ENCODE assay signal across 18 cellular contexts in genomic region chr3:129622933-129623332, GRCh38. TPM values are rescaled to one million over a fixed set of nuclear protein-coding genes. Genes with fewer than 3 reads are reported as not detected.
A peak's percentile ranks its signal among the peaks of the same experiment; 100 is the strongest.
DNase-seq lines count a peak whose midpoint lies in the region; ATAC-seq, FAIRE-seq and TF ChIP-seq lines count a peak whose summit lies in the region.
"Had no signal": no experiment of that assay in that cellular context is flagged by ENCODE, and none has a peak within 500 bp of the region (broad histone marks: within the 10 kb centered on the region; RNA-seq: fewer than 3 reads in every experiment).

No MANE protein-coding gene starts in this region.

- H3K4me1 Mint-ChIP-seq in WTC11: peaks cover 35% of the 10 kb centered on the region

- H3K4me3 ChIP-seq in left ventricle myocardium inferior (no peak overlapping the region), left lung (no peak overlapping the region), psoas muscle (no peak overlapping the region), vagina (no peak overlapping the region)
- H3K4me3 ChIP-seq: MG63, neural progenitor cell had no signal

- ATAC-seq in left ventricle myocardium superior (no peak), left lung (no peak), psoas muscle (no peak), WTC11 (no peak)
- ATAC-seq in activated CD4-positive, CD25-positive, alpha-beta regulatory T cell treated with anti-CD3 and anti-CD28 coated beads, Interleukin-2, amount 50 U/mL, for 24 hours: no peak

- H3K27ac Mint-ChIP-seq in WTC11: no peak overlapping the region
- H3K27ac Mint-ChIP-seq: activated CD4-positive, alpha-beta T cell treated with anti-CD3 and anti-CD28 coated beads, Interleukin-2, amount 10 ng/mL, durations not matched to agents 24 days and 14 days; activated naive CD4-positive, alpha-beta T cell treated with anti-CD3 and anti-CD28 coated beads, Interleukin-2, amount 50 U/mL, for 24 hours; neural progenitor cell; T-helper 1 cell treated with Interleukin-12 subunit alpha and Interleukin-12 subunit beta and Interleukin-4 antibody, amounts not matched to agents 30 μg/mL and 1 μg/mL, for 36 hours had no signal

- no peak overlapping the region for H3K4me3 Mint-ChIP-seq in WTC11
- H3K4me3 Mint-ChIP-seq: activated CD4-positive, alpha-beta T cell treated with anti-CD3 and anti-CD28 coated beads, Interleukin-2, amount 10 ng/mL, durations not matched to agents 24 days and 14 days; activated naive CD4-positive, alpha-beta T cell treated with anti-CD3 and anti-CD28 coated beads, Interleukin-2, amount 50 U/mL, for 24 hours; neural progenitor cell; T-helper 1 cell treated with Interleukin-12 subunit alpha and Interleukin-12 subunit beta and Interleukin-4 antibody, amounts not matched to agents 30 μg/mL and 1 μg/mL, for 36 hours had no signal

- no peaks in the 10 kb centered on the region for H3K27me3 ChIP-seq in left ventricle myocardium inferior (ENCODE audit: low read depth)
- no peaks in the 10 kb centered on the region for H3K27me3 ChIP-seq in left lung
- no peaks in the 10 kb centered on the region for H3K27me3 ChIP-seq in psoas muscle (ENCODE audit: insufficient read depth in 3 of 3, low read length in 2 of 3)
- no peaks in the 10 kb centered on the region for H3K27me3 ChIP-seq in vagina
- H3K27me3 ChIP-seq: MG63, neural progenitor cell had no signal

- H3K36me3 Mint-ChIP-seq in WTC11: no peaks in the 10 kb centered on the region
- H3K36me3 Mint-ChIP-seq: activated naive CD4-positive, alpha-beta T cell treated with anti-CD3 and anti-CD28 coated beads, Interleukin-2, amount 50 U/mL, for 24 hours; neural progenitor cell had no signal

- intact Hi-C loops in left ventricle myocardium inferior (cut with micrococcal nuclease) (no loop called here), left ventricle myocardium superior (cut with micrococcal nuclease) (loop anchor here (10.0 kb wide), 1 partner anchor 128 kb away; no protein-coding TSS in a partner anchor), left lung (cut with DNase I) (no loop called here), psoas muscle (cut with DNase I) (no loop called here), vagina (cut with DNase I) (loop anchor here (10.0 kb wide), 1 partner anchor 202 kb away; no protein-coding TSS in a partner anchor)

- H3K9me3 ChIP-seq in left ventricle myocardium inferior (replicated peaks): no peaks in the 10 kb centered on the region
- no peaks in the 10 kb centered on the region for H3K9me3 ChIP-seq in left lung
- H3K9me3 ChIP-seq in psoas muscle: no peaks in the 10 kb centered on the region
- no peaks in the 10 kb centered on the region for H3K9me3 ChIP-seq in vagina
- H3K9me3 ChIP-seq: MG63 had no signal

- no peak for TF ChIP-seq CTCF in left ventricle myocardium inferior (IDR thresholded peaks at IDR 0.05; ENCODE audit: borderline replicate concordance)
- TF ChIP-seq CTCF in left lung (IDR thresholded peaks at IDR 0.05): no peak
- TF ChIP-seq CTCF in psoas muscle (IDR thresholded peaks at IDR 0.05): no peak
- TF ChIP-seq CTCF in vagina (IDR thresholded peaks at IDR 0.05): no peak
- no peak for TF ChIP-seq CTCF in WTC11 (IDR thresholded peaks at IDR 0.05)

- H3K36me3 ChIP-seq in left ventricle myocardium inferior: no peaks in the 10 kb centered on the region
- H3K36me3 ChIP-seq in left lung: no peaks in the 10 kb centered on the region
- no peaks in the 10 kb centered on the region for H3K36me3 ChIP-seq in psoas muscle (ENCODE audit: insufficient read depth in 1 of 2, low read depth in 1 of 2)
- H3K36me3 ChIP-seq in vagina: no peaks in the 10 kb centered on the region
- H3K36me3 ChIP-seq: MG63, neural progenitor cell had no signal

- WGBS in psoas muscle, 3 donors: 70 to 82% (median 76%) methylated on average over 9 to 10 of the region's 10 CpGs

- H3K27ac ChIP-seq in left ventricle myocardium inferior (replicated peaks) (peak overlapping the region; percentile 99), left lung (peak overlapping the region; percentile 97 to 98), psoas muscle (peak overlapping the region; percentile 73), vagina (peak overlapping the region; percentile 93)
- H3K27ac ChIP-seq: neural progenitor cell had no signal

- no peak for TF ChIP-seq POLR2A in vagina (IDR thresholded peaks at IDR 0.05)
- TF ChIP-seq POLR2A in H54 (IDR thresholded peaks at IDR 0.05; ENCODE audit: low read depth, low read length): no peak

- no peak for FAIRE-seq in H54 (lab: Jason Lieb, UNC)
- FAIRE-seq: G401.6 had no signal

- no peaks in the 10 kb centered on the region for H3K27me3 Mint-ChIP-seq in WTC11 (ENCODE audit: low read depth)
- H3K27me3 Mint-ChIP-seq: activated naive CD4-positive, alpha-beta T cell treated with anti-CD3 and anti-CD28 coated beads, Interleukin-2, amount 50 U/mL, for 24 hours had no signal

- H3K4me1 ChIP-seq in left ventricle myocardium inferior: peaks cover 100% of the 10 kb centered on the region
- peaks cover 53 to 90% of the 10 kb centered on the region in 2 donors for H3K4me1 ChIP-seq in left lung
- peaks cover 31% of the 10 kb centered on the region for H3K4me1 ChIP-seq in psoas muscle
- peaks cover 65% of the 10 kb centered on the region for H3K4me1 ChIP-seq in vagina

- POLR2A ChIA-PET in WTC11 (lab: Charles Lee): interaction anchor here (0.8 kb wide), 1 partner anchor 30 kb away, joined by 3 read pairs; no protein-coding TSS in a partner anchor

- CTCF ChIA-PET in WTC11 (lab: Charles Lee): interaction anchor here (1.0 to 2.1 kb wide), 3 partner anchors 17 to 319 kb away, joined by 4 to 14 read pairs (median 6); no protein-coding TSS in a partner anchor

- no peaks in the 10 kb centered on the region for H3K9me3 Mint-ChIP-seq in WTC11
- H3K9me3 Mint-ChIP-seq: activated CD4-positive, alpha-beta T cell treated with anti-CD3 and anti-CD28 coated beads, Interleukin-2, amount 10 ng/mL, durations not matched to agents 24 days and 14 days; activated naive CD4-positive, alpha-beta T cell treated with anti-CD3 and anti-CD28 coated beads, Interleukin-2, amount 50 U/mL, for 24 hours; neural progenitor cell; T-helper 1 cell treated with Interleukin-12 subunit alpha and Interleukin-12 subunit beta and Interleukin-4 antibody, amounts not matched to agents 30 μg/mL and 1 μg/mL, for 36 hours had no signal

- DNase-seq in left ventricle myocardium inferior: peak; percentile 20
- no peak for DNase-seq in left ventricle myocardium superior
- peak; percentile 31 to 67 for DNase-seq in left lung
- DNase-seq in psoas muscle: peak in 1 of 2 donors; percentile 51
- no peak for DNase-seq in vagina (ENCODE audit: extremely low spot score in 2 of 2)
- no peak for DNase-seq in H54 (ENCODE audit: insufficient read length, low spot score)
- DNase-seq in WTC11 (ENCODE audit: low spot score): no peak
- DNase-seq: activated CD4-positive, alpha-beta T cell treated with anti-CD3 and anti-CD28 coated beads, Interleukin-2, amount 10 ng/mL, durations not matched to agents 24 days and 14 days; activated T-cell treated with anti-CD3 and anti-CD28 coated beads for 4 hours; MG63; NCI-H2029 treated with DMSO at 0.1 percent for 48 hours; NCI-H748 treated with DMSO at 0.1 percent for 48 hours; substantia nigra had no signal

TF ChIP-seq in WTC11, 78 proteins besides CTCF, POLR2A, EP300 and RAD21 (continues in another document):
- TF ChIP-seq FOXK1 (CRISPR knock-in tag; IDR thresholded peaks at IDR 0.05) (no peak), EMX1 (CRISPR knock-in tag; IDR thresholded peaks at IDR 0.05) (no peak), ZSCAN18 (CRISPR knock-in tag; IDR thresholded peaks at IDR 0.05) (no peak), USF1 (CRISPR knock-in tag; IDR thresholded peaks at IDR 0.05) (no peak), TP53 (CRISPR knock-in tag; IDR thresholded peaks at IDR 0.05) (no peak), E2F5 (CRISPR knock-in tag; IDR thresholded peaks at IDR 0.05) (no peak), NR3C1 (CRISPR knock-in tag; conservative IDR thresholded peaks at IDR 0.05; ENCODE audit: low read depth) (no peak)

RNA-seq across cellular contexts. Expression of gene PLXND1, which starts 16.5 kb away (rescaled TPM):
- total RNA-seq in left ventricle myocardium inferior (45.5 TPM), left ventricle myocardium superior (56.6 TPM), left lung (100 to 1,000 TPM; 198 to 259 TPM), psoas muscle (10 to 100 TPM; 28.2 to 49.9 (median 31.9) TPM), vagina (96.5 TPM), WTC11 (2021) (56.7 to 63.9 TPM (median 57.4 TPM) in 3 replicates)
- polyA plus RNA-seq in psoas muscle: 10 to 100 TPM; 15.5 to 24.0 (median 20.7) TPM

Comparison
In these comparisons a context has a peak if more than half of its experiments do, and no peak if none do; other contexts are left out.
1. DNase-seq: peak in left ventricle myocardium inferior (single experiment) and left lung (2 of 2); none in left ventricle myocardium superior (single experiment), vagina (0 of 2), H54 (single experiment) and WTC11 (single experiment).
2. intact Hi-C loops: an anchor here in left ventricle myocardium superior (10.0 kb wide) and vagina (10.0 kb wide); none called in left ventricle myocardium inferior, left lung and psoas muscle.
3. Peak in every context shown above with its lines, with median percentiles within 50 percentile points of each other: H3K27ac ChIP-seq.